18 cellular contexts compared by ENCODE assay signal in the genomic region with DNA sequence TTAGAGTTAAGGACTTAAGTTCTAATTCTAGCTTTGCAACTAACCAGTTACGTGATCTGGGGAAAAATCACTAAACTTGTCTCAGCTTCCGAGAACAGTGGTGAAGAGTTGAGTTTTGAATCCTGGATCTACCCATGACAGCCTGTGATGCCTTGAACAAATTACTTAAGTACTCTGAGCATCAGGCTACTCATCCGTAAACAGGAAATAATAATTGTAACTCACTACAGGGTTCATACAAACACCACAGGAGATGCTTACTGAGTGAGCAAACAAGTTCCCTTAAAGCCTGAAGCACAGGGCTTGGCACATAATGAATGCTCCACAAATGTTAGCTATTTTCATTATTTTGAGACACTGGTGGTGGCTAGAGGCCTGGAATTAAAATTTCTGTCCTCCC.
"Had no signal": no experiment of that assay in that cellular context is flagged by ENCODE, and none has a peak within 500 bp of the region (broad histone marks: within the 10 kb centered on the region; RNA-seq: fewer than 3 reads in every experiment).

No MANE protein-coding gene starts in this region.

- H3K27me3 ChIP-seq: brain microvascular endothelial cell had no signal

- DNase-seq: activated CD4-positive, alpha-beta T cell treated with anti-CD3 and anti-CD28 coated beads for 1 hour; activated CD4-positive, alpha-beta T cell treated with anti-CD3 and anti-CD28 coated beads, Interleukin-2, amount 50 U/mL, for 1 hour; activated CD8-positive, alpha-beta T cell treated with anti-CD3 and anti-CD28 coated beads, Interleukin-2, amount 10 ng/mL, durations not matched to agents 7 days and 5 days; activated gamma-delta T cell treated with Interleukin-2 at 50 U/mL for 16 hours; aorta; brain microvascular endothelial cell; central memory CD4-positive, alpha-beta T cell; effector memory CD4-positive, alpha-beta T cell; foreskin melanocyte; kidney; lower lobe of right lung; naive thymus-derived CD4-positive, alpha-beta T cell; retina; stimulated activated CD4-positive, alpha-beta T cell treated with anti-CD3 and anti-CD28 coated beads, Interleukin-2, amount 100 ng/mL, for 48 hours; stimulated activated CD8-positive, alpha-beta memory T cell treated with anti-CD3 and anti-CD28 coated beads, Interleukin-4, amount 100 ng/mL, for 48 hours; stimulated activated naive B cell treated with anti-CD40 and anti-IgM and Interleukin-4, amounts not matched to agents 10 μg/mL and 1 μg/mL and 100 μg/mL, for 72 hours; WERI-Rb-1 had no signal

- H3K9me3 ChIP-seq: lower lobe of right lung, thoracic aorta had no signal

- H3K27ac ChIP-seq: brain microvascular endothelial cell, lower lobe of right lung, thoracic aorta, WERI-Rb-1 had no signal

- H3K4me3 ChIP-seq: lower lobe of right lung, thoracic aorta had no signal

- H3K36me3 ChIP-seq: brain microvascular endothelial cell, lower lobe of right lung, thoracic aorta, WERI-Rb-1 had no signal

- H3K4me1 ChIP-seq: lower lobe of right lung had no signal
